Comparison of ENCODE assay signal across 8 cellular contexts in genomic region chr17:7237761-7238417, GRCh38. TPM values are rescaled to one million over a fixed set of nuclear protein-coding genes. Genes with fewer than 3 reads are reported as not detected.
DNase-seq lines count a peak whose midpoint lies in the region; ATAC-seq and TF ChIP-seq lines count a peak whose summit lies in the region.

No MANE protein-coding gene starts in this region.

- H3K4me3 Mint-ChIP-seq in endothelial cell (ENCODE audit: unreplicated experiment): peak overlapping the region; percentile 99

- DNase-seq in NCI-H2196 (lab: John Stamatoyannopoulos, UW; ENCODE audit: unreplicated experiment) (peak; percentile 27), NCI-H2196 treated with DMSO at 0.1 percent for 48 hours (lab: John Stamatoyannopoulos, UW; ENCODE audit: unreplicated experiment) (no peak), NCI-H510A treated with DMSO at 0.1 percent for 48 hours (lab: John Stamatoyannopoulos, UW) (peak; percentile 70), endothelial cell (ENCODE audit: low spot score) (peak; percentile 65), midbrain (lab: John Stamatoyannopoulos, UW) (peak; percentile 75)
- DNase-seq in activated CD8-positive, alpha-beta memory T cell treated with anti-CD3 and anti-CD28 coated beads, Interleukin-2, amount 50 U/mL, for 1 hour (ENCODE audit: extremely low read depth): peak; percentile 49
- peak; percentile 81 to 90 for DNase-seq in stimulated activated CD8-positive, alpha-beta memory T cell treated with anti-CD3 and anti-CD28 coated beads, Interleukin-2, amount 100 ng/mL, for 48 hours (ENCODE audit: low read depth in 2 of 2)

- ATAC-seq in HG03139 (IDR thresholded peaks at IDR 0.05; ENCODE audit: unreplicated experiment): no peak

- peaks cover 42% of the 10 kb centered on the region for H3K27me3 Mint-ChIP-seq in endothelial cell (ENCODE audit: unreplicated experiment)

- peaks cover 46% of the 10 kb centered on the region for H3K4me1 Mint-ChIP-seq in endothelial cell (ENCODE audit: unreplicated experiment)

- peaks cover 50% of the 10 kb centered on the region for H3K36me3 Mint-ChIP-seq in endothelial cell (ENCODE audit: low read depth, unreplicated experiment)

- TF ChIP-seq CTCF in endothelial cell (IDR thresholded peaks at IDR 0.05; ENCODE audit: unreplicated experiment): no peak

- peak overlapping the region; percentile 76 for H3K27ac Mint-ChIP-seq in endothelial cell (ENCODE audit: unreplicated experiment)

- no peaks in the 10 kb centered on the region for H3K9me3 Mint-ChIP-seq in endothelial cell (ENCODE audit: unreplicated experiment)

RNA-seq across cellular contexts. Expression of gene PHF23, which starts 1.4 kb away (rescaled TPM):
- 80.9 TPM for total RNA-seq in endothelial cell (ENCODE audit: unreplicated experiment)

RNA-seq across cellular contexts. Expression of gene DVL2, which starts 3.6 kb away (rescaled TPM):
- total RNA-seq in endothelial cell (ENCODE audit: unreplicated experiment): 58.2 TPM

RNA-seq across cellular contexts. Expression of gene GABARAP, which starts 4.4 kb away (rescaled TPM):
- total RNA-seq in endothelial cell (ENCODE audit: unreplicated experiment): 418 TPM

RNA-seq across cellular contexts. Expression of gene CTDNEP1, which starts 13.6 kb away (rescaled TPM):
- 148 TPM for total RNA-seq in endothelial cell (ENCODE audit: unreplicated experiment)

RNA-seq across cellular contexts. Expression of gene ELP5, which starts 14.1 kb away (rescaled TPM):
- 36.9 TPM for total RNA-seq in endothelial cell (ENCODE audit: unreplicated experiment)
